9 cellular contexts compared by ENCODE assay signal in the genomic region with DNA sequence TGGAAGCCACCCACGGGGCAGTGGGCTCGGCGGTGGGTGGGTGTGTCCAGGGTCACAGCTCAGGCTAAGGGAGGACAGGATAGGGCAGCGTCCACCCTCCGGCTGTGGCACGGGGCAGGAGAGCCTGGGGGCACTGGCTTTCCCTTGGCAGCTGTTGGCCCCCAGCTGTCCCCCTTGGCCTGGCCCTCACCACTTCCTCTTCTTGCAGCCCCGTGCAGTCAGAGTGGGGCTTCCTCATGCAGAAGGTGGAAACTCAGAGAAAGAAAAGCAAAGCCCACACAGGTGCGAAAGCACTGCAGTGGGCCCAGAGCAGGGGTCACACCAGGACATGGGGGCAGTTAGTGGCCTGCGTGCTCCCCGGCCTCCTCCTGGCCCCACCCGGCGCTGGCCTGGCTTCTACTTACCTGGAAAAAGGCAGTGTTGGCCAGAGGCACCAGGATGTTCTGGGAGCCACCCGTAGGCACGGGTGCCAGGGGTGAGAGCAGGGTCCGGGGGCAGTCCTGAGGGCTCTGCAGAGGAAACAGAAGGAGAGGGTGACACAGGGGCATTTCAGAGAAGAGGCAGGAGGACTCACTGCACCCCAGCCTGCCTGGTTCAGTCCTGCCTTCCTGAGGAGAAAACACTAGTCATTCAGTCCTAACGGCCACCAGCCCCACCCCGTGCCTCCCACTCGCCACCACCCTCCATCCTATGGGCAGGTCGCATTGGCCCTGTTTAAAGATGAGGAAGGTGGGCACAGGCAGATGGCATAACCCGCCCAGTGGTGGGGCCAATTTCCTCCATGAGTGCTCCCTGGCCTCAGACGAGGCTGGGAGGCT. TPM values are rescaled to one million over a fixed set of nuclear protein-coding genes. Genes with fewer than 3 reads are reported as not detected.
DNase-seq lines count a peak whose midpoint lies in the region; ATAC-seq and TF ChIP-seq lines count a peak whose summit lies in the region.
"Had no signal": no experiment of that assay in that cellular context is flagged by ENCODE, and none has a peak within 500 bp of the region (broad histone marks: within the 10 kb centered on the region; RNA-seq: fewer than 3 reads in every experiment).

No MANE protein-coding gene starts in this region.

- peak overlapping the region in 1 of 3 donors; percentile 45 for H3K4me3 Mint-ChIP-seq in T-cell
- H3K4me3 Mint-ChIP-seq in naive B cell: peak overlapping the region; percentile 22 to 86 (median 80)

- H3K27me3 Mint-ChIP-seq in T-cell (no peaks in the 10 kb centered on the region), naive B cell (no peaks in the 10 kb centered on the region)

- H3K36me3 Mint-ChIP-seq in T-cell (no peaks in the 10 kb centered on the region), naive B cell (no peaks in the 10 kb centered on the region)

- in situ Hi-C loops in GM13976 (cut with MboI; ENCODE audit: low sequenced_read_pairs, unreplicated experiment): no loop called here

- H3K4me1 Mint-ChIP-seq in T-cell: peaks cover 21 to 59% (median 34%) of the 10 kb centered on the region in 3 donors
- peaks cover 42 to 61% (median 51%) of the 10 kb centered on the region in 3 donors for H3K4me1 Mint-ChIP-seq in naive B cell

- TF ChIP-seq CTCF in GM13976 (IDR thresholded peaks at IDR 0.05; ENCODE audit: borderline replicate concordance, control extremely low read depth, extremely low read depth, insufficient read depth, missing control alignments): no peak

- peak; percentile 51 for ATAC-seq in HG02798 (IDR thresholded peaks at IDR 0.05; ENCODE audit: poor library complexity, unreplicated experiment)
- peak in 1 of 4 experiments; percentile 16 for ATAC-seq in T-cell (replicated peaks in 1 of 4)
- peak; percentile 65 to 72 for ATAC-seq in naive B cell (ENCODE audit: low read depth in 2 of 2)
- no peak for ATAC-seq in HG03095 (IDR thresholded peaks at IDR 0.05; ENCODE audit: unreplicated experiment)

- DNase-seq in GM13976 (ENCODE audit: low spot score): peak; percentile 75
- peak in 12 of 34 experiments; percentile 10 to 38 (median 22) for DNase-seq in T-cell
- peak; percentile 74 for DNase-seq in naive B cell
- no peak for DNase-seq in NCI-H187 treated with DMSO at 0.1 percent for 48 hours (lab: John Stamatoyannopoulos, UW)
- DNase-seq in stimulated activated CD4-positive, alpha-beta T cell treated with anti-CD3 and anti-CD28 coated beads, Interleukin-15, amount 100 ng/mL, for 24 hours: no peak
- no peak for DNase-seq in 8988T

- POLR2A ChIA-PET in T-cell (lab: Charles Lee): interaction anchor here in 1 of 2 donors (0.6 kb wide), 1 partner anchor 15 kb away, joined by 6 read pairs; no protein-coding TSS in a partner anchor

- H3K9me3 Mint-ChIP-seq in T-cell (no peaks in the 10 kb centered on the region), naive B cell (no peaks in the 10 kb centered on the region)

- peak overlapping the region; percentile 76 to 83 for H3K27ac Mint-ChIP-seq in T-cell
- H3K27ac Mint-ChIP-seq in naive B cell: peak overlapping the region; percentile 72 to 96 (median 94)

- CTCF ChIA-PET in T-cell (lab: Charles Lee): interaction anchor here in 1 of 2 donors (0.6 kb wide), 1 partner anchor 1884 kb away, joined by 8 read pairs; no protein-coding TSS in a partner anchor

RNA-seq across cellular contexts. Expression of a gene that starts 28.3 kb away (rescaled TPM):
- 10 to 100 TPM; 13.6 to 53.3 (median 44.9) TPM for total RNA-seq in T-cell
- under 1 TPM in 2 of 6 donors, not detected in 4; 0.11 to 0.32 TPM for polyA plus RNA-seq in naive B cell (ENCODE audit: low read depth in 6 of 6)

RNA-seq across cellular contexts. Expression of a gene that starts 35.2 kb away (rescaled TPM):
- not detected for total RNA-seq in T-cell
- polyA plus RNA-seq in naive B cell (ENCODE audit: low read depth in 6 of 6): not detected
- total RNA-seq: lung had no signal
- polyA plus RNA-seq: lung had no signal

RNA-seq across cellular contexts. Expression of a gene that starts 49.7 kb away (rescaled TPM):
- under 1 TPM in 2 of 5 donors, not detected in 3; 0.09 to 0.10 TPM for total RNA-seq in T-cell
- not detected for polyA plus RNA-seq in naive B cell (ENCODE audit: low read depth in 6 of 6)
- total RNA-seq: lung had no signal

Comparison
In these comparisons a context has a peak if more than half of its experiments do, and no peak if none do; other contexts are left out.
1. DNase-seq: peak in GM13976 (single experiment) and naive B cell (single experiment); none in NCI-H187 treated with DMSO at 0.1 percent for 48 hours (single experiment), stimulated activated CD4-positive, alpha-beta T cell treated with anti-CD3 and anti-CD28 coated beads, Interleukin-15, amount 100 ng/mL, for 24 hours (single experiment) and 8988T (single experiment).